Comparison of ENCODE assay signal across 30 cellular contexts in the genomic region with DNA sequence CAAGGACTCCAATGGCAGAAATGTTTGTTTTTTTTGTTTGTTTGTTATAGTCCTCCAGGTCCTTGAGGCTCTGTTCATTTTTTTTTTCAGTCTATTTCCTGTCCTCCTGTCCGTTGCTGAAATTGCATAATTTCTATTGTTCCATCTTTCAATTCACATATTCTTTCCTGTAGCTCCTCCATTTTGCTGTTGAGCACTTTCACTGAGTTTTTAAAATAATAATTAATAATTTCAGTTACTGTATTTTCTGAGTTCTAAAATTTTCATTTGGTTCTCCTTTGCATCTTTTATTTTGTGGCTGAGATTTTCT.
"Had no signal": no experiment of that assay in that cellular context is flagged by ENCODE, and none has a peak within 500 bp of the region (broad histone marks: within the 10 kb centered on the region; RNA-seq: fewer than 3 reads in every experiment).

No MANE protein-coding gene starts in this region.

- H3K9me3 ChIP-seq: esophagus squamous epithelium had no signal

- H3K36me3 ChIP-seq: brain microvascular endothelial cell, esophagus squamous epithelium, WERI-Rb-1 had no signal

- DNase-seq: activated B cell treated with CpG ODN at 0.5 μM for 24 hours; activated CD4-positive, alpha-beta T cell treated with anti-CD3 and anti-CD28 coated beads for 48 hours; activated CD4-positive, alpha-beta T cell treated with anti-CD3 and anti-CD28 coated beads, Interleukin-2, amount 50 U/mL, for 1 hour; activated CD4-positive, alpha-beta T cell treated with anti-CD3 and anti-CD28 coated beads, Interleukin-2, amount 50 U/mL, for 48 hours; activated CD8-positive, alpha-beta memory T cell treated with anti-CD3 and anti-CD28 coated beads for 24 hours; activated CD8-positive, alpha-beta T cell treated with anti-CD3 and anti-CD28 coated beads for 36 hours; activated effector memory CD4-positive, alpha-beta T cell treated with Interleukin-2 at 50 U/mL for 16 hours; activated gamma-delta T cell treated with Interleukin-2 at 50 U/mL for 16 hours; activated naive CD4-positive, alpha-beta T cell treated with anti-CD3 and anti-CD28 coated beads, Interleukin-2, amount 50 U/mL, for 16 hours; activated naive CD4-positive, alpha-beta T cell treated with Interleukin-2 at 50 U/mL for 16 hours; activated T-cell treated with anti-CD3 and anti-CD28 coated beads, Interleukin-2, amount 50 U/mL, for 4 hours; amniotic stem cell; anterior cingulate cortex; brain microvascular endothelial cell; cortex of kidney; dermis blood vessel endothelial cell; effector CD4-positive, alpha-beta T cell; effector memory CD8-positive, alpha-beta T cell; erythroblast; esophagus squamous epithelium; foreskin fibroblast; head of caudate nucleus; T-helper 1 cell; T-helper 17 cell; T1000; WERI-Rb-1 had no signal

- H3K4me1 ChIP-seq: esophagus squamous epithelium had no signal

- H3K4me3 ChIP-seq: esophagus squamous epithelium had no signal

- ATAC-seq: activated CD4-positive, CD25-positive, alpha-beta regulatory T cell treated with anti-CD3 and anti-CD28 coated beads, Interleukin-2, amount 50 U/mL, for 24 hours; activated CD8-positive, alpha-beta T cell treated with anti-CD3 and anti-CD28 coated beads for 36 hours; activated T-cell treated with anti-CD3 and anti-CD28 coated beads, Interleukin-2, amount 50 U/mL, for 4 hours; activated T-helper 17 cell treated with anti-CD3 and anti-CD28 coated beads, Interleukin-2, amount 50 U/mL, for 72 hours; effector memory CD8-positive, alpha-beta T cell; T-helper 17 cell had no signal

- H3K27me3 ChIP-seq: brain microvascular endothelial cell, esophagus squamous epithelium had no signal

- H3K27ac ChIP-seq: brain microvascular endothelial cell, esophagus squamous epithelium, WERI-Rb-1 had no signal

- FAIRE-seq: astrocyte, bronchial epithelial cell had no signal
